14 cellular contexts compared by ENCODE assay signal in genomic region chrX:48533165-48533564, GRCh38.
"Had no signal": no experiment of that assay in that cellular context is flagged by ENCODE, and none has a peak within 500 bp of the region (broad histone marks: within the 10 kb centered on the region; RNA-seq: fewer than 3 reads in every experiment).

No MANE protein-coding gene starts in this region.

- H3K4me3 Mint-ChIP-seq: activated T-cell treated with anti-CD3 and anti-CD28 coated beads, Interleukin-2, amount 50 U/mL, for 72 hours; naive thymus-derived CD8-positive, alpha-beta T cell; stimulated activated memory B cell treated with anti-CD40 and anti-IgM and Interleukin-4, amounts not matched to agents 10 μg/mL and 1 μg/mL and 100 μg/mL, for 72 hours; type B pancreatic cell had no signal

- H3K9me3 Mint-ChIP-seq: activated T-cell treated with anti-CD3 and anti-CD28 coated beads, Interleukin-2, amount 50 U/mL, for 72 hours; naive thymus-derived CD8-positive, alpha-beta T cell; stimulated activated memory B cell treated with anti-CD40 and anti-IgM and Interleukin-4, amounts not matched to agents 10 μg/mL and 1 μg/mL and 100 μg/mL, for 72 hours; type B pancreatic cell had no signal

- H3K27ac Mint-ChIP-seq: naive thymus-derived CD8-positive, alpha-beta T cell; stimulated activated memory B cell treated with anti-CD40 and anti-IgM and Interleukin-4, amounts not matched to agents 10 μg/mL and 1 μg/mL and 100 μg/mL, for 72 hours; type B pancreatic cell had no signal

- ATAC-seq: naive thymus-derived CD8-positive, alpha-beta T cell; right lobe of liver; stimulated activated memory B cell treated with anti-CD40 and anti-IgM and Interleukin-4, amounts not matched to agents 10 μg/mL and 1 μg/mL and 100 μg/mL, for 72 hours had no signal

- H3K27ac ChIP-seq: neutrophil, parathyroid adenoma, right lobe of liver, testis, VCaP had no signal

- H3K27me3 ChIP-seq: neutrophil, right lobe of liver, testis had no signal

- H3K4me1 ChIP-seq: parathyroid adenoma, right lobe of liver, testis had no signal

- DNase-seq: activated T-cell treated with anti-CD3 and anti-CD28 coated beads, Interleukin-2, amount 50 U/mL, for 72 hours; aorta; cerebellar nuclear complex; cortex of kidney; erythroblast; naive thymus-derived CD8-positive, alpha-beta T cell; right lobe of liver; stimulated activated CD4-positive, alpha-beta T cell treated with anti-CD3 and anti-CD28 coated beads, Interleukin-4, amount 100 ng/mL, for 24 hours; testis had no signal

- H3K4me1 Mint-ChIP-seq: stimulated activated memory B cell treated with anti-CD40 and anti-IgM and Interleukin-4, amounts not matched to agents 10 μg/mL and 1 μg/mL and 100 μg/mL, for 72 hours had no signal

- H3K27me3 Mint-ChIP-seq: naive thymus-derived CD8-positive, alpha-beta T cell; stimulated activated memory B cell treated with anti-CD40 and anti-IgM and Interleukin-4, amounts not matched to agents 10 μg/mL and 1 μg/mL and 100 μg/mL, for 72 hours; type B pancreatic cell had no signal
